ENCODE assay signal across 7 cellular contexts in genomic region chr11:76944225-76944624, GRCh38.
"Had no signal": no experiment of that assay in that cellular context is flagged by ENCODE, and none has a peak within 500 bp of the region (broad histone marks: within the 10 kb centered on the region; RNA-seq: fewer than 3 reads in every experiment).

No MANE protein-coding gene starts in this region.

- ATAC-seq: GM12878 had no signal

- FAIRE-seq: GM12878, GM12891, GM12892, GM18507, GM19239 had no signal

- H3K4me3 ChIP-seq: GM12878 had no signal

- DNase-seq: GDM1, GF-D8 had no signal
